ENCODE assay signal across 14 cellular contexts in genomic region chr2:12059616-12060441, GRCh38.
DNase-seq lines count a peak whose midpoint lies in the region; ATAC-seq, FAIRE-seq and TF ChIP-seq lines count a peak whose summit lies in the region.
"Had no signal": no experiment of that assay in that cellular context is flagged by ENCODE, and none has a peak within 500 bp of the region (broad histone marks: within the 10 kb centered on the region; RNA-seq: fewer than 3 reads in every experiment).

No MANE protein-coding gene starts in this region.

- peaks cover 9% of the 10 kb centered on the region; the same call in 1 of the 2 replicates for H3K9me3 ChIP-seq in Loucy (ENCODE audit: insufficient read depth, low read depth, low read length)
- peaks cover 6% of the 10 kb centered on the region for H3K9me3 ChIP-seq in adipocyte (ENCODE audit: control insufficient read depth, low read length)
- H3K9me3 ChIP-seq in ascending aorta: no peaks in the 10 kb centered on the region
- H3K9me3 ChIP-seq in small intestine (ENCODE audit: control insufficient read depth, low read depth): no peaks in the 10 kb centered on the region

- H3K79me2 ChIP-seq in Loucy (ENCODE audit: insufficient read depth, low read length): no peaks in the 10 kb centered on the region

- H3K36me3 ChIP-seq in Loucy (ENCODE audit: insufficient read depth, low read length) (no peaks in the 10 kb centered on the region), adipocyte (ENCODE audit: control insufficient read depth, insufficient read depth, low read length, severe bottlenecking) (no peaks in the 10 kb centered on the region), ascending aorta (no peaks in the 10 kb centered on the region), small intestine (ENCODE audit: control insufficient read depth in 2 of 2, insufficient read depth in 2 of 2, low read length in 2 of 2) (no peaks in the 10 kb centered on the region)

- intact Hi-C loops in ascending aorta (cut with DNase I): no loop called here

- no peak overlapping the region for H3K9ac ChIP-seq in Loucy (ENCODE audit: low read depth, low read length, poor library complexity, severe bottlenecking)
- no peak overlapping the region for H3K9ac ChIP-seq in adipocyte (ENCODE audit: low read length)

- no peak for ATAC-seq in HG02852 (IDR thresholded peaks at IDR 0.05; ENCODE audit: unreplicated experiment)
- no peak for ATAC-seq in esophagus mucosa
- ATAC-seq: activated CD8-positive, alpha-beta T cell treated with anti-CD3 and anti-CD28 coated beads for 36 hours; left lobe of liver; stimulated activated naive CD8-positive, alpha-beta T cell treated with anti-CD3 and anti-CD28 coated beads, Interleukin-15, Interleukin-2, amounts not matched to agents 100 U/mL and 50 U/mL, for 24 hours had no signal

- DNase-seq in COLO829 (ENCODE audit: low spot score) (peak; percentile 48), adipocyte (ENCODE audit: low read depth) (peak; percentile 61), myocyte (ENCODE audit: low read depth) (peak; percentile 30), ascending aorta (ENCODE audit: low spot score in 2 of 2) (no peak), small intestine (no peak)
- DNase-seq: activated CD8-positive, alpha-beta T cell treated with anti-CD3 and anti-CD28 coated beads for 36 hours; activated naive CD4-positive, alpha-beta T cell; NCI-H146; stimulated activated CD4-positive, alpha-beta T cell treated with anti-CD3 and anti-CD28 coated beads, Interleukin-2, amount 100 ng/mL, for 24 hours; stimulated activated naive CD8-positive, alpha-beta T cell treated with anti-CD3 and anti-CD28 coated beads, Interleukin-15, Interleukin-2, amounts not matched to agents 100 U/mL and 50 U/mL, for 24 hours had no signal

- FAIRE-seq in small intestine (lab: Jason Lieb, UNC): no peak

- H3K4me3 ChIP-seq in Loucy (ENCODE audit: low read length, poor library complexity, severe bottlenecking) (no peak overlapping the region), adipocyte (ENCODE audit: low read length) (no peak overlapping the region), ascending aorta (no peak overlapping the region), small intestine (ENCODE audit: low read depth in 1 of 2, low read length in 2 of 2) (no peak overlapping the region)

- H2AFZ ChIP-seq in Loucy (ENCODE audit: low read length): no peak overlapping the region

- no peak for TF ChIP-seq CTCF in Loucy (conservative IDR thresholded peaks at IDR 0.05; ENCODE audit: low read length)
- TF ChIP-seq CTCF in ascending aorta (IDR thresholded peaks at IDR 0.05): no peak

- no peak overlapping the region for H3K27ac ChIP-seq in ascending aorta
- no peak overlapping the region for H3K27ac ChIP-seq in small intestine (ENCODE audit: low read depth in 1 of 2, low read length in 1 of 2)

- peak overlapping the region; percentile 65 for H3K4me2 ChIP-seq in Loucy (ENCODE audit: low read depth, low read length, poor library complexity, severe bottlenecking)

- no peaks in the 10 kb centered on the region for H3K27me3 ChIP-seq in Loucy (ENCODE audit: insufficient read depth, low read length, poor library complexity, severe bottlenecking)
- H3K27me3 ChIP-seq in adipocyte (replicated peaks; ENCODE audit: control insufficient read depth, insufficient read depth, low read length): peaks cover 9% of the 10 kb centered on the region
- no peaks in the 10 kb centered on the region for H3K27me3 ChIP-seq in ascending aorta
- no peaks in the 10 kb centered on the region for H3K27me3 ChIP-seq in small intestine (ENCODE audit: control insufficient read depth in 2 of 2, insufficient read depth in 2 of 2, low read length in 2 of 2)

- no peaks in the 10 kb centered on the region for H3F3A ChIP-seq in Loucy (ENCODE audit: low read depth)

- WGBS in small intestine, 3 donors: 62 to 79% (median 67%) methylated on average over 2 of the region's 2 CpGs

- H4K20me1 ChIP-seq in Loucy (ENCODE audit: insufficient read depth, low read length, poor library complexity, severe bottlenecking): no peaks in the 10 kb centered on the region

- H3K9me2 ChIP-seq in Loucy (replicated peaks; ENCODE audit: low read depth, low read length): no peaks in the 10 kb centered on the region

- H3K4me1 ChIP-seq in Loucy (ENCODE audit: insufficient read depth, low read length, poor library complexity, severe bottlenecking) (peaks cover 69% of the 10 kb centered on the region), adipocyte (ENCODE audit: control insufficient read depth, insufficient read depth, low read length) (no peaks in the 10 kb centered on the region), ascending aorta (no peaks in the 10 kb centered on the region), small intestine (ENCODE audit: control insufficient read depth in 2 of 2, insufficient read depth in 1 of 2, low read depth in 1 of 2, low read length in 1 of 2) (no peaks in the 10 kb centered on the region)

Comparison
In these comparisons a context has a peak if more than half of its experiments do, and no peak if none do; other contexts are left out.
1. DNase-seq: peak in COLO829 (single experiment), adipocyte (single experiment) and myocyte (single experiment); none in ascending aorta (0 of 2) and small intestine (single experiment).